ENCODE assay signal across 9 cellular contexts in genomic region chr10:132398566-132398991, GRCh38. TPM values are rescaled to one million over a fixed set of nuclear protein-coding genes. Genes with fewer than 3 reads are reported as not detected.
A peak's percentile ranks its signal among the peaks of the same experiment; 100 is the strongest.
DNase-seq lines count a peak whose midpoint lies in the region; ATAC-seq, FAIRE-seq and TF ChIP-seq lines count a peak whose summit lies in the region.
"Had no signal": no experiment of that assay in that cellular context is flagged by ENCODE, and none has a peak within 500 bp of the region (broad histone marks: within the 10 kb centered on the region; RNA-seq: fewer than 3 reads in every experiment).

No MANE protein-coding gene starts in this region.

- no peaks in the 10 kb centered on the region for H3K36me3 ChIP-seq in kidney (ENCODE audit: control insufficient read depth in 1 of 2, insufficient read depth in 2 of 2, low read length in 2 of 2)

- H3K4me3 ChIP-seq in kidney (ENCODE audit: low read length in 2 of 2), result peak overlapping the region in 1 of 2 donors; percentile 60

- peak overlapping the region; percentile 34 for H3K4me3 Mint-ChIP-seq in T-helper 2 cell treated with Interferon-gamma antibody and Interleukin-4, amounts not matched to agents 5 μg/mL and 100 μg/mL, for 36 hours
- H3K4me3 Mint-ChIP-seq in activated T-helper 1 cell treated with anti-CD3 and anti-CD28 coated beads, Interleukin-12 subunit alpha, Interleukin-12 subunit beta, Interleukin-2, Interleukin-4 antibody, amounts not matched to agents 30 ng/mL and 10 ng/mL and 1 ng/mL, durations not matched to agents 14 hours and 24 hours and 36 hours, result peak overlapping the region; percentile 86
- peak overlapping the region; percentile 53 to 92 for H3K4me3 Mint-ChIP-seq in stimulated activated naive B cell treated with anti-CD40 and anti-IgM and Interleukin-4, amounts not matched to agents 10 μg/mL and 1 μg/mL and 100 μg/mL, for 72 hours

- H3K36me3 Mint-ChIP-seq in T-helper 2 cell treated with Interferon-gamma antibody and Interleukin-4, amounts not matched to agents 5 μg/mL and 100 μg/mL, for 36 hours (ENCODE audit: low read depth), result no peaks in the 10 kb centered on the region
- H3K36me3 Mint-ChIP-seq in activated T-helper 1 cell treated with anti-CD3 and anti-CD28 coated beads, Interleukin-12 subunit alpha, Interleukin-12 subunit beta, Interleukin-2, Interleukin-4 antibody, amounts not matched to agents 30 ng/mL and 10 ng/mL and 1 ng/mL, durations not matched to agents 14 hours and 24 hours and 36 hours (ENCODE audit: low read depth), result no peaks in the 10 kb centered on the region
- peaks cover 0 to 3% of the 10 kb centered on the region in 2 donors for H3K36me3 Mint-ChIP-seq in stimulated activated naive B cell treated with anti-CD40 and anti-IgM and Interleukin-4, amounts not matched to agents 10 μg/mL and 1 μg/mL and 100 μg/mL, for 72 hours

- H3K4me1 Mint-ChIP-seq in T-helper 2 cell treated with Interferon-gamma antibody and Interleukin-4, amounts not matched to agents 5 μg/mL and 100 μg/mL, for 36 hours (ENCODE audit: low read depth), result peaks cover 6% of the 10 kb centered on the region
- H3K4me1 Mint-ChIP-seq in activated T-helper 1 cell treated with anti-CD3 and anti-CD28 coated beads, Interleukin-12 subunit alpha, Interleukin-12 subunit beta, Interleukin-2, Interleukin-4 antibody, amounts not matched to agents 30 ng/mL and 10 ng/mL and 1 ng/mL, durations not matched to agents 14 hours and 24 hours and 36 hours (ENCODE audit: low read depth), result peaks cover 8% of the 10 kb centered on the region
- H3K4me1 Mint-ChIP-seq in stimulated activated naive B cell treated with anti-CD40 and anti-IgM and Interleukin-4, amounts not matched to agents 10 μg/mL and 1 μg/mL and 100 μg/mL, for 72 hours, result peaks cover 46 to 64% of the 10 kb centered on the region in 2 donors

- H3K27ac ChIP-seq in kidney (ENCODE audit: low read depth in 2 of 2, low read length in 2 of 2), result peak overlapping the region; percentile 34 to 81

- no peaks in the 10 kb centered on the region for H3K9me3 Mint-ChIP-seq in T-helper 2 cell treated with Interferon-gamma antibody and Interleukin-4, amounts not matched to agents 5 μg/mL and 100 μg/mL, for 36 hours
- H3K9me3 Mint-ChIP-seq in activated T-helper 1 cell treated with anti-CD3 and anti-CD28 coated beads, Interleukin-12 subunit alpha, Interleukin-12 subunit beta, Interleukin-2, Interleukin-4 antibody, amounts not matched to agents 30 ng/mL and 10 ng/mL and 1 ng/mL, durations not matched to agents 14 hours and 24 hours and 36 hours, result no peaks in the 10 kb centered on the region
- H3K9me3 Mint-ChIP-seq in stimulated activated naive B cell treated with anti-CD40 and anti-IgM and Interleukin-4, amounts not matched to agents 10 μg/mL and 1 μg/mL and 100 μg/mL, for 72 hours, result no peaks in the 10 kb centered on the region

- peaks cover 6 to 39% of the 10 kb centered on the region in 2 donors for H3K4me1 ChIP-seq in kidney (ENCODE audit: control insufficient read depth in 1 of 2, insufficient read depth in 1 of 2, low read depth in 1 of 2, low read length in 2 of 2)

- TF ChIP-seq CTCF in kidney (IDR thresholded peaks at IDR 0.05; ENCODE audit: borderline replicate concordance, extremely low read depth, insufficient read depth), result no peak

- H3K27ac Mint-ChIP-seq in T-helper 2 cell treated with Interferon-gamma antibody and Interleukin-4, amounts not matched to agents 5 μg/mL and 100 μg/mL, for 36 hours, result no peak overlapping the region
- no peak overlapping the region for H3K27ac Mint-ChIP-seq in activated T-helper 1 cell treated with anti-CD3 and anti-CD28 coated beads, Interleukin-12 subunit alpha, Interleukin-12 subunit beta, Interleukin-2, Interleukin-4 antibody, amounts not matched to agents 30 ng/mL and 10 ng/mL and 1 ng/mL, durations not matched to agents 14 hours and 24 hours and 36 hours
- peak overlapping the region; percentile 96 for H3K27ac Mint-ChIP-seq in stimulated activated naive B cell treated with anti-CD40 and anti-IgM and Interleukin-4, amounts not matched to agents 10 μg/mL and 1 μg/mL and 100 μg/mL, for 72 hours

- peaks cover 14% of the 10 kb centered on the region for H3K27me3 Mint-ChIP-seq in T-helper 2 cell treated with Interferon-gamma antibody and Interleukin-4, amounts not matched to agents 5 μg/mL and 100 μg/mL, for 36 hours (ENCODE audit: low read depth)
- H3K27me3 Mint-ChIP-seq in activated T-helper 1 cell treated with anti-CD3 and anti-CD28 coated beads, Interleukin-12 subunit alpha, Interleukin-12 subunit beta, Interleukin-2, Interleukin-4 antibody, amounts not matched to agents 30 ng/mL and 10 ng/mL and 1 ng/mL, durations not matched to agents 14 hours and 24 hours and 36 hours (ENCODE audit: insufficient read depth), result peaks cover 4% of the 10 kb centered on the region
- no peaks in the 10 kb centered on the region for H3K27me3 Mint-ChIP-seq in stimulated activated naive B cell treated with anti-CD40 and anti-IgM and Interleukin-4, amounts not matched to agents 10 μg/mL and 1 μg/mL and 100 μg/mL, for 72 hours

- H3K9ac ChIP-seq in kidney (ENCODE audit: low read length in 2 of 2), result peak overlapping the region in 1 of 2 donors; percentile 74

- no peak for FAIRE-seq in kidney (lab: Jason Lieb, UNC)

- intact Hi-C loops in activated T-helper 1 cell treated with anti-CD3 and anti-CD28 coated beads, Interleukin-12 subunit alpha, Interleukin-12 subunit beta, Interleukin-2, Interleukin-4 antibody, amounts not matched to agents 30 ng/mL and 10 ng/mL and 1 ng/mL, durations not matched to agents 14 hours and 24 hours and 36 hours (cut with micrococcal nuclease), result loop anchor here (1.0 kb wide), 1 partner anchor 48 kb away; no protein-coding TSS in a partner anchor
- intact Hi-C loops in kidney (cut with DNase I), result no loop called here

- H3K9me3 ChIP-seq in kidney (ENCODE audit: control insufficient read depth in 1 of 2, low read length in 2 of 2), result no peaks in the 10 kb centered on the region

- DNase-seq in T-helper 2 cell treated with Interferon-gamma antibody and Interleukin-4, amounts not matched to agents 5 μg/mL and 100 μg/mL, for 36 hours (ENCODE audit: low spot score), result no peak
- no peak for DNase-seq in T-helper 2 cell
- DNase-seq in activated T-helper 1 cell treated with anti-CD3 and anti-CD28 coated beads, Interleukin-12 subunit alpha, Interleukin-12 subunit beta, Interleukin-2, Interleukin-4 antibody, amounts not matched to agents 30 ng/mL and 10 ng/mL and 1 ng/mL, durations not matched to agents 14 hours and 24 hours and 36 hours (ENCODE audit: low spot score), result no peak
- peak; percentile 82 for DNase-seq in kidney
- DNase-seq in stimulated activated naive B cell treated with anti-CD40 and anti-IgM and Interleukin-4, amounts not matched to agents 10 μg/mL and 1 μg/mL and 100 μg/mL, for 72 hours, result no peak
- DNase-seq in HUDEP-2 (lab: John Stamatoyannopoulos, UW; ENCODE audit: unreplicated experiment in 76 of 76), result no peak
- no peak for DNase-seq in NCI-H2081 (lab: John Stamatoyannopoulos, UW)
- DNase-seq: NCI-H1417 treated with DMSO at 0.1 percent for 48 hours had no signal

- no peak for ATAC-seq in stimulated activated naive B cell treated with anti-CD40 and anti-IgM and Interleukin-4, amounts not matched to agents 10 μg/mL and 1 μg/mL and 100 μg/mL, for 72 hours (replicated peaks)
- no peak for ATAC-seq in HG03460 (IDR thresholded peaks at IDR 0.05; ENCODE audit: unreplicated experiment)

RNA-seq across cellular contexts. Expression of gene PWWP2B, which starts 1.6 kb away (rescaled TPM):
- 4.1 and 4.8 TPM in 2 replicates for total RNA-seq in activated T-helper 1 cell treated with anti-CD3 and anti-CD28 coated beads, Interleukin-12 subunit alpha, Interleukin-12 subunit beta, Interleukin-2, Interleukin-4 antibody, amounts not matched to agents 30 ng/mL and 10 ng/mL and 1 ng/mL, durations not matched to agents 14 hours and 24 hours and 36 hours
- 24.3 TPM for total RNA-seq in kidney
- polyA plus RNA-seq in kidney (ENCODE audit: insufficient read depth, low read depth, low replicate concordance), result 12.9 TPM

Comparison
In these comparisons a context has a peak if more than half of its experiments do, and no peak if none do; other contexts are left out.
1. H3K4me3 Mint-ChIP-seq: peak in every context shown above with its lines; median percentile 86 in activated T-helper 1 cell treated with anti-CD3 and anti-CD28 coated beads, Interleukin-12 subunit alpha, Interleukin-12 subunit beta, Interleukin-2, Interleukin-4 antibody, amounts not matched to agents 30 ng/mL and 10 ng/mL and 1 ng/mL, durations not matched to agents 14 hours and 24 hours and 36 hours; 72 in stimulated activated naive B cell treated with anti-CD40 and anti-IgM and Interleukin-4, amounts not matched to agents 10 μg/mL and 1 μg/mL and 100 μg/mL, for 72 hours; 34 in T-helper 2 cell treated with Interferon-gamma antibody and Interleukin-4, amounts not matched to agents 5 μg/mL and 100 μg/mL, for 36 hours.